ENCODE assay signal across 11 cellular contexts in the genomic region with DNA sequence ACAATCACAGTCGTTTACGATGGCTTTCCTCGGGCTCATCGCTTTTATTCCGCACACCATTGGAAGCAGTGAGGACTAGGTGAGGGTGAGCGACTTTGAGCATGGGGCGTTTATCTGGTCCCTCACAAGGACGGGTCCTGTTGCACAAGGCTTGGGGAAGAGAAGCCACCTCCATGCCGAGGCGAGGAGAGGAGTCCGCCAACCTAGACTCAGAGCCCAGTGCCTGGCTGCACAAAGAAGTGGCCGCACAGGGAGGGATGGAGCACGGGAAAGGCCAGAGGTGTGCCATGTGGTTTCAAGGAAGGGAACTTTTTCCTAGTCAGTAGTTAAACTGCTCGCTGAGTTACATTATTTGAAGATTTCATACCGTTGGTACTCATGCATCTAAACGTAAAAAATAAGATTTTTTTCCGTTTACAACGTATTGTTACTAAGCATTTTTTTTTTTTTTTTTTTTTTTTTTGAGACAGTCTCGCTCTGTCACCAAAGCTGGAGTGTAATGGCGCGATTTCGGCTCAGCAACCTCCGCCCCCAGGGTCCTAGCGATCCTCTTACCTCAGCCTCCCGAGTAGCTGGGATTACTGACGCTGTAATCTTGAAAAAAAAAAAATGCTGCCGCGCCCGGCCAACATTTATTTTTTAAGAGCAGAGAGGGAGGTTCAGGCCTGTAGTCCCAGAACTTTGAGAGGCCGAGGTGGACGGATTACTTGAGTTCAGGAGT. TPM values are rescaled to one million over a fixed set of nuclear protein-coding genes. Genes with fewer than 3 reads are reported as not detected.
A peak's percentile ranks its signal among the peaks of the same experiment; 100 is the strongest.
DNase-seq lines count a peak whose midpoint lies in the region; ATAC-seq and TF ChIP-seq lines count a peak whose summit lies in the region.
"Had no signal": no experiment of that assay in that cellular context is flagged by ENCODE, and none has a peak within 500 bp of the region (broad histone marks: within the 10 kb centered on the region; RNA-seq: fewer than 3 reads in every experiment).

No MANE protein-coding gene starts in this region.

- H3K9me3 Mint-ChIP-seq in CD4-positive, alpha-beta memory T cell, result peaks cover 0 to 14% (median 7%) of the 10 kb centered on the region in 8 donors
- peaks cover 2% of the 10 kb centered on the region for H3K9me3 Mint-ChIP-seq in chondrocyte (ENCODE audit: low read depth)
- peaks cover 7% of the 10 kb centered on the region for H3K9me3 Mint-ChIP-seq in nephron
- H3K9me3 Mint-ChIP-seq: activated naive CD4-positive, alpha-beta T cell treated with anti-CD3 and anti-CD28 coated beads, Interleukin-2, amount 10 ng/mL, durations not matched to agents 7 days and 5 days had no signal

- H3K36me3 Mint-ChIP-seq in CD4-positive, alpha-beta memory T cell, result peaks cover 0 to 3% of the 10 kb centered on the region in 2 donors
- H3K36me3 Mint-ChIP-seq in chondrocyte (ENCODE audit: low read depth) (no peaks in the 10 kb centered on the region), nephron (ENCODE audit: low read depth) (peaks cover 8% of the 10 kb centered on the region)

- H3K4me1 Mint-ChIP-seq in CD4-positive, alpha-beta memory T cell, result peaks cover 10 to 25% (median 19%) of the 10 kb centered on the region in 4 donors
- peaks cover 54% of the 10 kb centered on the region for H3K4me1 Mint-ChIP-seq in chondrocyte (ENCODE audit: low read depth)
- peaks cover 42% of the 10 kb centered on the region for H3K4me1 Mint-ChIP-seq in nephron

- H3K4me3 ChIP-seq in CD4-positive, alpha-beta memory T cell (ENCODE audit: low read length in 2 of 2), result no peak overlapping the region

- no peaks in the 10 kb centered on the region for H3K9me3 ChIP-seq in CD4-positive, alpha-beta memory T cell (ENCODE audit: control insufficient read depth in 1 of 2, low read length in 2 of 2)

- H3K27me3 ChIP-seq in CD4-positive, alpha-beta memory T cell (ENCODE audit: insufficient read depth, low read length), result peaks cover 26% of the 10 kb centered on the region

- H3K27me3 Mint-ChIP-seq in CD4-positive, alpha-beta memory T cell, result peaks cover 46 to 48% of the 10 kb centered on the region in 2 donors
- no peaks in the 10 kb centered on the region for H3K27me3 Mint-ChIP-seq in chondrocyte (ENCODE audit: low read depth)
- peaks cover 26% of the 10 kb centered on the region for H3K27me3 Mint-ChIP-seq in nephron (ENCODE audit: low read depth)

- H3K27ac ChIP-seq in CD4-positive, alpha-beta memory T cell (ENCODE audit: low read depth, low read length), result no peak overlapping the region

- no peaks in the 10 kb centered on the region for H3K36me3 ChIP-seq in CD4-positive, alpha-beta memory T cell (ENCODE audit: insufficient read depth, low read length)

- POLR2A ChIA-PET in CD4-positive, alpha-beta memory T cell (lab: Charles Lee; ENCODE audit: partially characterized antibody), result no interaction called here
- POLR2A ChIA-PET in HEK293T (lab: Yijun Ruan, JAX), result interaction anchor here (1.5 kb wide), 1 partner anchor 73 kb away, joined by 3 read pairs; no protein-coding TSS in a partner anchor

- peaks cover 19% of the 10 kb centered on the region for H3K4me1 ChIP-seq in CD4-positive, alpha-beta memory T cell (ENCODE audit: insufficient read depth, low read length)

- H3K27ac Mint-ChIP-seq in CD4-positive, alpha-beta memory T cell, result no peak overlapping the region
- H3K27ac Mint-ChIP-seq in chondrocyte (ENCODE audit: unreplicated experiment) (peak overlapping the region; percentile 97), nephron (peak overlapping the region; percentile 96 to 99 (median 98))
- H3K27ac Mint-ChIP-seq: activated naive CD4-positive, alpha-beta T cell treated with anti-CD3 and anti-CD28 coated beads, Interleukin-2, amount 10 ng/mL, durations not matched to agents 7 days and 5 days had no signal

- ATAC-seq in HG03135 (IDR thresholded peaks at IDR 0.05; ENCODE audit: unreplicated experiment) (no peak), HG02885 (IDR thresholded peaks at IDR 0.05; ENCODE audit: poor library complexity, unreplicated experiment) (no peak)

- intact Hi-C loops in CD4-positive, alpha-beta memory T cell (cut with micrococcal nuclease), result no loop called here

- DNase-seq in CD4-positive, alpha-beta memory T cell, result no peak
- DNase-seq in HEK293T (ENCODE audit: extremely low spot score) (peak; percentile 48), chondrocyte (ENCODE audit: low spot score) (no peak), NCI-H446 treated with DMSO at 0.1 percent for 48 hours (lab: John Stamatoyannopoulos, UW) (no peak), NCI-H2171 (lab: John Stamatoyannopoulos, UW) (no peak)
- DNase-seq: GOT3, hippocampal formation had no signal

- CTCF ChIA-PET in CD4-positive, alpha-beta memory T cell (lab: Charles Lee; ENCODE audit: partially characterized antibody), result no interaction called here
- CTCF ChIA-PET in HEK293T (lab: Yijun Ruan, JAX), result no interaction called here

- peak overlapping the region; percentile 25 to 90 (median 82) for H3K4me3 Mint-ChIP-seq in CD4-positive, alpha-beta memory T cell
- H3K4me3 Mint-ChIP-seq in chondrocyte (ENCODE audit: unreplicated experiment) (peak overlapping the region; percentile 93), nephron (peak overlapping the region; percentile 95 to 99 (median 97))

- TF ChIP-seq CTCF in chondrocyte (IDR thresholded peaks at IDR 0.05), result no peak
- no peak for TF ChIP-seq CTCF in nephron (IDR thresholded peaks at IDR 0.05; ENCODE audit: unreplicated experiment in 3 of 3)

TF ChIP-seq in HEK293T, 16 proteins besides CTCF, POLR2A, EP300 and RAD21:
- TF ChIP-seq L3MBTL2 (conservative IDR thresholded peaks at IDR 0.05) (peak; percentile 61; the same call in 1 of the 2 replicates), CTBP1 (IDR thresholded peaks at IDR 0.05; ENCODE audit: borderline replicate concordance) (no peak), ARNT (IDR thresholded peaks at IDR 0.05) (no peak), BHLHE40 (IDR thresholded peaks at IDR 0.05; ENCODE audit: borderline replicate concordance) (no peak), ZNF384 (IDR thresholded peaks at IDR 0.05) (peak; percentile 51; the same call in 1 of the 2 replicates), SP1 (IDR thresholded peaks at IDR 0.05) (no peak)

RNA-seq across cellular contexts. Expression of gene CYP27C1, which starts 0.9 kb away (rescaled TPM):
- total RNA-seq in CD4-positive, alpha-beta memory T cell, result not detected
- not detected for polyA plus RNA-seq in CD4-positive, alpha-beta memory T cell
- 11.7 to 17.2 TPM (median 13.4 TPM) in 3 replicates for total RNA-seq in chondrocyte

Comparison
In these comparisons a context has a peak if more than half of its experiments do, and no peak if none do; other contexts are left out.
1. H3K27ac Mint-ChIP-seq: peak in chondrocyte (single experiment) and nephron (3 of 3); none in CD4-positive, alpha-beta memory T cell (0 of 7).
2. RNA of gene CYP27C1, which starts 0.9 kb away (total RNA-seq): 11.7 to 17.2 TPM in chondrocyte; not detected in CD4-positive, alpha-beta memory T cell; every median in the first group is over 10 times any median in the second.
3. Peak in every context shown above with its lines, with median percentiles within 50 percentile points of each other: H3K4me3 Mint-ChIP-seq.